19 cellular contexts compared by ENCODE assay signal in genomic region chr3:46856576-46857471, GRCh38. TPM values are rescaled to one million over a fixed set of nuclear protein-coding genes. Genes with fewer than 3 reads are reported as not detected.
A peak's percentile ranks its signal among the peaks of the same experiment; 100 is the strongest.
DNase-seq lines count a peak whose midpoint lies in the region; ATAC-seq and TF ChIP-seq lines count a peak whose summit lies in the region.
"Had no signal": no experiment of that assay in that cellular context is flagged by ENCODE, and none has a peak within 500 bp of the region (broad histone marks: within the 10 kb centered on the region; RNA-seq: fewer than 3 reads in every experiment).

No MANE protein-coding gene starts in this region.

- DNase-seq in activated effector memory CD4-positive, alpha-beta T cell treated with anti-CD3 and anti-CD28 coated beads, Interleukin-2, amount 50 U/mL, for 16 hours, result peak; percentile 51
- no peak for DNase-seq in activated effector memory CD4-positive, alpha-beta T cell treated with Interleukin-2 at 50 U/mL for 16 hours
- DNase-seq in Right ventricle myocardium superior (peak; percentile 40), neural crest cell (ENCODE audit: low read depth, low spot score) (no peak), upper lobe of left lung (peak; percentile 15 to 33), NCI-H2029 (lab: John Stamatoyannopoulos, UW) (no peak)
- DNase-seq: activated CD4-positive, alpha-beta memory T cell treated with anti-CD3 and anti-CD28 coated beads, Interleukin-2, amount 10 ng/mL, durations not matched to agents 7 days and 5 days; erythroblast; foreskin melanocyte; NCI-H524; SHP77; stimulated activated naive CD8-positive, alpha-beta T cell treated with anti-CD3 and anti-CD28 coated beads, Interleukin-15, amount 100 ng/mL, for 72 hours had no signal

- no peak for ATAC-seq in Right ventricle myocardium superior (ENCODE audit: poor library complexity)
- no peak for ATAC-seq in upper lobe of left lung (ENCODE audit: low FRiP score in 2 of 2)
- ATAC-seq in GM21390 (IDR thresholded peaks at IDR 0.05; ENCODE audit: unreplicated experiment), result no peak
- ATAC-seq in HG02852 (IDR thresholded peaks at IDR 0.05; ENCODE audit: unreplicated experiment), result no peak
- ATAC-seq: left colon; stimulated activated naive CD8-positive, alpha-beta T cell treated with anti-CD3 and anti-CD28 coated beads, Interleukin-15, amount 100 ng/mL, for 72 hours; T-cell had no signal

- H3K4me1 ChIP-seq in upper lobe of left lung, result no peaks in the 10 kb centered on the region

- no peak overlapping the region for H3K4me3 ChIP-seq in upper lobe of left lung

- TF ChIP-seq EP300 in upper lobe of left lung (IDR thresholded peaks at IDR 0.05), result no peak

- intact Hi-C loops in Right ventricle myocardium superior (cut with DNase I), result no loop called here

- H3K27me3 ChIP-seq in upper lobe of left lung, result no peaks in the 10 kb centered on the region

- no peaks in the 10 kb centered on the region for H3K9me3 Mint-ChIP-seq in neural crest cell
- H3K9me3 Mint-ChIP-seq: activated CD4-positive, alpha-beta memory T cell treated with anti-CD3 and anti-CD28 coated beads, Interleukin-2, amount 10 ng/mL, durations not matched to agents 7 days and 5 days; stimulated activated naive CD8-positive, alpha-beta T cell treated with anti-CD3 and anti-CD28 coated beads, Interleukin-15, amount 100 ng/mL, for 72 hours; T-cell had no signal

- TF ChIP-seq CTCF in neural crest cell (conservative IDR thresholded peaks at IDR 0.05) (no peak), upper lobe of left lung (IDR thresholded peaks at IDR 0.05) (no peak)

- no peak overlapping the region for H3K4me3 Mint-ChIP-seq in neural crest cell
- H3K4me3 Mint-ChIP-seq: activated CD4-positive, alpha-beta memory T cell treated with anti-CD3 and anti-CD28 coated beads, Interleukin-2, amount 10 ng/mL, durations not matched to agents 7 days and 5 days; stimulated activated naive CD8-positive, alpha-beta T cell treated with anti-CD3 and anti-CD28 coated beads, Interleukin-15, amount 100 ng/mL, for 72 hours; T-cell had no signal

- no peak for TF ChIP-seq POLR2A in upper lobe of left lung (IDR thresholded peaks at IDR 0.05)

- WGBS in upper lobe of left lung, 2 donors, result 89% methylated on average over 15 to 17 of the region's 17 CpGs

- H3K27me3 Mint-ChIP-seq in neural crest cell (ENCODE audit: low read depth), result no peaks in the 10 kb centered on the region

- H3K36me3 Mint-ChIP-seq in neural crest cell (ENCODE audit: low read depth), result no peaks in the 10 kb centered on the region
- H3K36me3 Mint-ChIP-seq: T-cell had no signal

- H3K27ac Mint-ChIP-seq in neural crest cell (ENCODE audit: unreplicated experiment), result peak overlapping the region; percentile 62
- H3K27ac Mint-ChIP-seq: activated CD4-positive, alpha-beta memory T cell treated with anti-CD3 and anti-CD28 coated beads, Interleukin-2, amount 10 ng/mL, durations not matched to agents 7 days and 5 days; stimulated activated naive CD8-positive, alpha-beta T cell treated with anti-CD3 and anti-CD28 coated beads, Interleukin-15, amount 100 ng/mL, for 72 hours; T-cell had no signal

- H3K9me3 ChIP-seq in upper lobe of left lung, result no peaks in the 10 kb centered on the region

- H3K27ac ChIP-seq in upper lobe of left lung, result no peak overlapping the region
- H3K27ac ChIP-seq: C4-2B had no signal

- no peaks in the 10 kb centered on the region for H3K36me3 ChIP-seq in upper lobe of left lung

- peaks cover 9% of the 10 kb centered on the region for H3K4me1 Mint-ChIP-seq in neural crest cell
- H3K4me1 Mint-ChIP-seq: activated CD4-positive, alpha-beta memory T cell treated with anti-CD3 and anti-CD28 coated beads, Interleukin-2, amount 10 ng/mL, durations not matched to agents 7 days and 5 days; stimulated activated naive CD8-positive, alpha-beta T cell treated with anti-CD3 and anti-CD28 coated beads, Interleukin-15, amount 100 ng/mL, for 72 hours; T-cell had no signal

RNA-seq across cellular contexts. Expression of gene MYL3, which starts 6.4 kb away (rescaled TPM):
- 10,727 TPM for total RNA-seq in Right ventricle myocardium superior
- total RNA-seq in neural crest cell, result not detected in 2 replicates
- total RNA-seq in upper lobe of left lung, result 1 to 10 TPM; 1.2 to 6.3 (median 2.6) TPM
- total RNA-seq: A673; activated CD4-positive, alpha-beta memory T cell treated with anti-CD3 and anti-CD28 coated beads, Interleukin-2, amount 10 ng/mL, durations not matched to agents 7 days and 5 days; mononuclear cell; T-cell had no signal

RNA-seq across cellular contexts. Expression of gene PTH1R, which starts 20.7 kb away (rescaled TPM):
- total RNA-seq in Right ventricle myocardium superior (11.8 TPM), neural crest cell (0.14 and 0.34 TPM in 2 replicates), upper lobe of left lung (10 to 100 TPM in 4 of 6 donors, 1 to 10 TPM in 2; 2.6 to 48.2 (median 16.2) TPM)
- total RNA-seq: activated CD4-positive, alpha-beta memory T cell treated with anti-CD3 and anti-CD28 coated beads, Interleukin-2, amount 10 ng/mL, durations not matched to agents 7 days and 5 days; mononuclear cell had no signal

Comparison
In these comparisons a context has a peak if more than half of its experiments do, and no peak if none do; other contexts are left out.
1. DNase-seq: peak in activated effector memory CD4-positive, alpha-beta T cell treated with anti-CD3 and anti-CD28 coated beads, Interleukin-2, amount 50 U/mL, for 16 hours (single experiment), Right ventricle myocardium superior (single experiment) and upper lobe of left lung (2 of 2); none in activated effector memory CD4-positive, alpha-beta T cell treated with Interleukin-2 at 50 U/mL for 16 hours (single experiment), neural crest cell (single experiment) and NCI-H2029 (single experiment).
2. RNA of gene MYL3, which starts 6.4 kb away (total RNA-seq): 10,727 TPM in Right ventricle myocardium superior (single experiment); 1.2 to 6.3 TPM in upper lobe of left lung and not detected in neural crest cell; every median in the first group is over 1,000 times any median in the second.